Comparison of ENCODE assay signal across 16 cellular contexts in genomic region chr10:3395041-3395440, GRCh38.
DNase-seq lines count a peak whose midpoint lies in the region; ATAC-seq, FAIRE-seq and TF ChIP-seq lines count a peak whose summit lies in the region.
"Had no signal": no experiment of that assay in that cellular context is flagged by ENCODE, and none has a peak within 500 bp of the region (broad histone marks: within the 10 kb centered on the region; RNA-seq: fewer than 3 reads in every experiment).

No MANE protein-coding gene starts in this region.

- H3K9ac ChIP-seq in BLaER1: no peak overlapping the region
- no peak overlapping the region for H3K9ac ChIP-seq in astrocyte (ENCODE audit: low read length)
- H3K9ac ChIP-seq in rectal smooth muscle tissue (ENCODE audit: low read length): no peak overlapping the region
- H3K9ac ChIP-seq: KMS-11 had no signal

- H3K9me3 ChIP-seq in BLaER1 (peaks cover 6% of the 10 kb centered on the region; the same call in 1 of the 2 replicates), astrocyte (ENCODE audit: insufficient read depth, low read depth, low read length) (peaks cover 3% of the 10 kb centered on the region)
- H3K9me3 ChIP-seq: SJCRH30 had no signal

- peaks cover 5% of the 10 kb centered on the region for H3K27me3 Mint-ChIP-seq in astrocyte (ENCODE audit: low read depth, unreplicated experiment)

- ATAC-seq in HG03280 (IDR thresholded peaks at IDR 0.05; ENCODE audit: unreplicated experiment): no peak

- peak overlapping the region; percentile 51; the same call in 1 of the 2 replicates for H3K27ac ChIP-seq in BLaER1
- H3K27ac ChIP-seq in astrocyte (ENCODE audit: low read depth, low read length): no peak overlapping the region
- H3K27ac ChIP-seq in rectal smooth muscle tissue (ENCODE audit: low read depth, low read length): peak overlapping the region; percentile 68
- H3K27ac ChIP-seq: C4-2B, KMS-11, SJCRH30 had no signal

- no peaks in the 10 kb centered on the region for H3K36me3 ChIP-seq in BLaER1
- H3K36me3 ChIP-seq in astrocyte (ENCODE audit: insufficient read depth, low read length): no peaks in the 10 kb centered on the region
- no peaks in the 10 kb centered on the region for H3K36me3 ChIP-seq in rectal smooth muscle tissue (ENCODE audit: control insufficient read depth, insufficient read depth, low read length)
- H3K36me3 ChIP-seq: SJCRH30 had no signal

- DNase-seq in COLO668 (lab: John Stamatoyannopoulos, UW; ENCODE audit: unreplicated experiment): peak; percentile 26
- DNase-seq in astrocyte (ENCODE audit: low read depth): no peak
- no peak for DNase-seq in NCI-H524 (lab: John Stamatoyannopoulos, UW)
- DNase-seq in KBM-7: no peak
- no peak for DNase-seq in AG20443 (ENCODE audit: low spot score)
- DNase-seq: CD8-positive, alpha-beta memory T cell; EL; GF-D8; HFFc6; SJCRH30 had no signal

- no peaks in the 10 kb centered on the region for H3K79me2 ChIP-seq in astrocyte (ENCODE audit: insufficient read depth, low read length)

- FAIRE-seq in astrocyte (lab: Jason Lieb, UNC): peak; percentile 5
- FAIRE-seq: H54 had no signal

- peak overlapping the region; percentile 66 for H3K4me2 ChIP-seq in BLaER1
- H3K4me2 ChIP-seq in astrocyte (ENCODE audit: low read length): no peak overlapping the region
- H3K4me2 ChIP-seq: KMS-11 had no signal

- TF ChIP-seq CTCF in astrocyte (IDR thresholded peaks at IDR 0.05; ENCODE audit: insufficient read depth, low read depth, low read length): no peak

- H3K36me3 Mint-ChIP-seq in astrocyte (ENCODE audit: low read depth, unreplicated experiment): no peaks in the 10 kb centered on the region

- no peak overlapping the region for H3K4me3 Mint-ChIP-seq in astrocyte (ENCODE audit: unreplicated experiment)
- H3K4me3 Mint-ChIP-seq: CD8-positive, alpha-beta memory T cell; HFFc6 had no signal

- H4K20me1 ChIP-seq in BLaER1: no peaks in the 10 kb centered on the region
- no peaks in the 10 kb centered on the region for H4K20me1 ChIP-seq in astrocyte (ENCODE audit: insufficient read depth, low read length)

- H2AFZ ChIP-seq in astrocyte (ENCODE audit: low read depth, low read length): no peak overlapping the region

- H3K4me1 Mint-ChIP-seq in astrocyte (ENCODE audit: low read depth, unreplicated experiment): peaks cover 24% of the 10 kb centered on the region
- H3K4me1 Mint-ChIP-seq: CD8-positive, alpha-beta memory T cell had no signal

- H3K4me1 ChIP-seq in BLaER1 (peaks cover 55% of the 10 kb centered on the region), astrocyte (ENCODE audit: insufficient read depth, low read length) (peaks cover 8% of the 10 kb centered on the region), rectal smooth muscle tissue (ENCODE audit: control insufficient read depth, insufficient read depth, low read length) (peaks cover 11% of the 10 kb centered on the region)
- H3K4me1 ChIP-seq: SJCRH30 had no signal

- in situ Hi-C loops in KBM-7 (cut with MboI; ENCODE audit: low pct_unique_long_range_greater_than_20kb, low sequenced_read_pairs): no loop called here

- H3K9me3 Mint-ChIP-seq in astrocyte (ENCODE audit: unreplicated experiment): no peaks in the 10 kb centered on the region

- no peak overlapping the region for H3K27ac Mint-ChIP-seq in astrocyte (ENCODE audit: unreplicated experiment)
- H3K27ac Mint-ChIP-seq: HFFc6 had no signal

- H3K4me3 ChIP-seq in BLaER1 (no peak overlapping the region), astrocyte (ENCODE audit: insufficient read depth, low read depth, low read length) (no peak overlapping the region), rectal smooth muscle tissue (ENCODE audit: low read length) (no peak overlapping the region)
- H3K4me3 ChIP-seq: SJCRH30 had no signal

- H3K27me3 ChIP-seq in BLaER1 (no peaks in the 10 kb centered on the region), astrocyte (ENCODE audit: insufficient read depth, low read length) (no peaks in the 10 kb centered on the region), rectal smooth muscle tissue (ENCODE audit: control insufficient read depth, insufficient read depth, low read length) (no peaks in the 10 kb centered on the region)
- H3K27me3 ChIP-seq: SJCRH30 had no signal
